1 cellular context compared by ENCODE assay signal in the genomic region with DNA sequence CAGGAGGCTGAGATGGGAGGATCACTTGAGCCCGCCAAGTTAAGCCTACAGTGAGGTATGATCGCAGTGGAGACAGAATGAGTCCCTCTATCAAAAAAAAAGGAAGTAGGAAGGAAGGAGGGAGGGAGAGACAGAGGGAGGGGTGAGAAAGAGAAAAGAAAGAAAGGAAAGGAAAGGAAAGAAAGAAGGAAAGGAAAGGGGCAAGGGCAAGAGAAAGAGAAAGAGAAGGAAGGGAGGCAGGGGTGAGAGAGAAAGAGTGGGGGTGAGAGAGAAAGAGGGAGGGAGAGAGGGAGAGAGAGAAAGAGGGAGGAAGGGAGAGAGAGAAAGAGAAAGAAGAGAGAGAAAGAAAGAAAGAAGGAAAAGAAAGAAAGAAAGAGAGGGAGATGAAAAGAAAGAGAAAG.
TF ChIP-seq lines count a peak whose summit lies in the region.

No MANE protein-coding gene starts in this region.

TF ChIP-seq in H1, 55 proteins besides CTCF, POLR2A, EP300 and RAD21:
- TF ChIP-seq KDM4A (IDR thresholded peaks at IDR 0.05; ENCODE audit: low read depth, low read length, severe bottlenecking) (no peak), PHF8 (conservative IDR thresholded peaks at IDR 0.05; ENCODE audit: low read depth, low read length) (no peak), TCF12 (IDR thresholded peaks at IDR 0.05; ENCODE audit: low read depth, low read length) (no peak), ASH2L (IDR thresholded peaks at IDR 0.05; ENCODE audit: low read length) (peak; percentile 2)
